In the genomic region with DNA sequence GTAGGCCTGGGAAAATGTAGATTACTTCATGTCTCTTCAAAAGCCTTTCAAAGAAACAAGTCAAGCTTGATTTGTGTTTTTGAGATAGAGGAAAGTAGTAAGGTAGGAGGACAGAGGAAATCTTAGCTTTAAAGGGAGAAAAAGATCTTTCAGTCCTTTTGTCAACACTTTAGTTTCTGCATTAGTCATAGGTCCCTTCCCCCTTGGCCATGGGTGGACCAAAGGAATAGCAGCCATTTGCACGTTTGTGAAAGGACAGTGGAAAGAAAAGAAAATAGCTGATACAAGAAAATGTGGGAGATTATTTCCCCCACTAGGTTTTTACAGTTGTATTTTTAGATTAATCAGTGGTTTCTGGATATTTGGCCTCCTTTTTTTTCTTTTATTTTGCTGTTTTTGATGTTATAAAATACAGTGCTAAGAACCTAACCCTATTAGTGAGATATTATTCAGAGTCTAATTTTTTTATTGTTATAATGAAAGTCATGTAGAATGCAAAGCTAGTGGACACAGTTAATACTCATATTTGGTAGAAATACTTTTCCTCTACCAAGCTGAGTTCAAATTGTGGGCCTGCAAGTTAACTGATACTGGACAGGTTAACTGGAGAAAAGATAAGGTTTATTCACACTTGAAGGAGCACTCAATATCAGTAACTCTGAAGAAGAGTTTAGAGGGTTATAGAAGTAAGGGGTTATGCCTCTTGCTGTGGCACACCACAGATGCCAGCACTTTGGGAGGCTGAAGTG, we compare ENCODE assay signal across 10 cellular contexts.
A peak's percentile ranks its signal among the peaks of the same experiment; 100 is the strongest.
DNase-seq lines count a peak whose midpoint lies in the region; ATAC-seq and TF ChIP-seq lines count a peak whose summit lies in the region.
"Had no signal": no experiment of that assay in that cellular context is flagged by ENCODE, and none has a peak within 500 bp of the region (broad histone marks: within the 10 kb centered on the region; RNA-seq: fewer than 3 reads in every experiment).

No MANE protein-coding gene starts in this region.

- CTCF ChIA-PET in CD4-positive, alpha-beta T cell (lab: Charles Lee) = interaction anchor here (1.0 kb wide), 1 partner anchor 305 kb away, joined by 4 read pairs; no protein-coding TSS in a partner anchor
- CTCF ChIA-PET in CD4-positive, alpha-beta memory T cell (lab: Charles Lee; ENCODE audit: partially characterized antibody) = interaction anchor here (3.3 kb wide), 1 partner anchor 28 kb away, joined by 8 read pairs; no protein-coding TSS in a partner anchor

- no peak for ATAC-seq in CD4-positive, alpha-beta T cell (ENCODE audit: poor library complexity)
- ATAC-seq in GM21723 (IDR thresholded peaks at IDR 0.05; ENCODE audit: unreplicated experiment) (peak; percentile 48), T-helper 17 cell (no peak)

- POLR2A ChIA-PET in CD4-positive, alpha-beta T cell (lab: Charles Lee) = interaction anchor here (2.2 kb wide), 1 partner anchor 181 kb away, joined by 7 read pairs; a partner anchor contains a TSS
- POLR2A ChIA-PET in CD4-positive, alpha-beta memory T cell (lab: Charles Lee; ENCODE audit: partially characterized antibody) = no interaction called here

- H3K36me3 Mint-ChIP-seq in CD4-positive, alpha-beta T cell (ENCODE audit: low read depth) = peaks cover 34% of the 10 kb centered on the region
- H3K36me3 Mint-ChIP-seq in T-helper 17 cell (ENCODE audit: low read depth) (peaks cover 6% of the 10 kb centered on the region), endothelial cell (ENCODE audit: low read depth, unreplicated experiment) (no peaks in the 10 kb centered on the region)
- H3K36me3 Mint-ChIP-seq in CD4-positive, alpha-beta memory T cell = peaks cover 25 to 28% of the 10 kb centered on the region in 2 donors

- no peaks in the 10 kb centered on the region for H3K27me3 ChIP-seq in CD4-positive, alpha-beta T cell (ENCODE audit: control insufficient read depth, insufficient read depth, low read length)
- no peaks in the 10 kb centered on the region for H3K27me3 ChIP-seq in CD4-positive, alpha-beta memory T cell (ENCODE audit: insufficient read depth, low read length)
- H3K27me3 ChIP-seq: right atrium auricular region had no signal

- no peak overlapping the region for H3K4me3 Mint-ChIP-seq in CD4-positive, alpha-beta T cell
- H3K4me3 Mint-ChIP-seq in T-helper 17 cell (peak overlapping the region; percentile 60), endothelial cell (ENCODE audit: unreplicated experiment) (no peak overlapping the region)
- H3K4me3 Mint-ChIP-seq in CD4-positive, alpha-beta memory T cell = peak overlapping the region in 3 of 8 donors; percentile 17 to 68 (median 54)

- peaks cover 45% of the 10 kb centered on the region for H3K4me1 ChIP-seq in CD4-positive, alpha-beta memory T cell (ENCODE audit: insufficient read depth, low read length)
- H3K4me1 ChIP-seq: right atrium auricular region had no signal

- no peak overlapping the region for H3K4me3 ChIP-seq in CD4-positive, alpha-beta memory T cell (ENCODE audit: low read length in 2 of 2)
- H3K4me3 ChIP-seq: right atrium auricular region had no signal

- no peak overlapping the region for H3K27ac ChIP-seq in CD4-positive, alpha-beta T cell (ENCODE audit: low read depth, low read length)
- H3K27ac ChIP-seq in CD4-positive, alpha-beta memory T cell (ENCODE audit: low read depth, low read length) = no peak overlapping the region
- H3K27ac ChIP-seq: right atrium auricular region had no signal

- peak overlapping the region; percentile 42 for H3K27ac Mint-ChIP-seq in CD4-positive, alpha-beta T cell
- H3K27ac Mint-ChIP-seq in T-helper 17 cell (peak overlapping the region; percentile 53), endothelial cell (ENCODE audit: unreplicated experiment) (no peak overlapping the region)
- peak overlapping the region in 1 of 7 donors; percentile 79 for H3K27ac Mint-ChIP-seq in CD4-positive, alpha-beta memory T cell

- no peaks in the 10 kb centered on the region for H3K9me3 ChIP-seq in CD4-positive, alpha-beta T cell (ENCODE audit: control insufficient read depth, low read length)
- H3K9me3 ChIP-seq in T-helper 17 cell (ENCODE audit: control insufficient read depth, low read length, poor library complexity, severe bottlenecking) = no peaks in the 10 kb centered on the region
- H3K9me3 ChIP-seq in CD4-positive, alpha-beta memory T cell (ENCODE audit: control insufficient read depth in 1 of 2, low read length in 2 of 2) = no peaks in the 10 kb centered on the region
- H3K9me3 ChIP-seq: right atrium auricular region had no signal

- H3K4me1 Mint-ChIP-seq in CD4-positive, alpha-beta T cell (ENCODE audit: low read depth) = peaks cover 68% of the 10 kb centered on the region
- H3K4me1 Mint-ChIP-seq in T-helper 17 cell = peaks cover 39% of the 10 kb centered on the region
- no peaks in the 10 kb centered on the region for H3K4me1 Mint-ChIP-seq in endothelial cell (ENCODE audit: unreplicated experiment)
- H3K4me1 Mint-ChIP-seq in CD4-positive, alpha-beta memory T cell = peaks cover 38 to 62% (median 46%) of the 10 kb centered on the region in 4 donors

- H3K36me3 ChIP-seq in CD4-positive, alpha-beta memory T cell (ENCODE audit: insufficient read depth, low read length) = peaks cover 8% of the 10 kb centered on the region
- H3K36me3 ChIP-seq: right atrium auricular region had no signal

- no peaks in the 10 kb centered on the region for H3K27me3 Mint-ChIP-seq in CD4-positive, alpha-beta T cell
- no peaks in the 10 kb centered on the region for H3K27me3 Mint-ChIP-seq in T-helper 17 cell
- no peaks in the 10 kb centered on the region for H3K27me3 Mint-ChIP-seq in endothelial cell (ENCODE audit: unreplicated experiment)
- no peaks in the 10 kb centered on the region for H3K27me3 Mint-ChIP-seq in CD4-positive, alpha-beta memory T cell

- no peak for DNase-seq in CD4-positive, alpha-beta T cell
- DNase-seq in T-helper 17 cell = no peak
- DNase-seq in hepatic stellate cell (ENCODE audit: low spot score) = peak; percentile 22
- DNase-seq in endothelial cell (ENCODE audit: low spot score) = no peak
- no peak for DNase-seq in DMS153 (lab: John Stamatoyannopoulos, UW)
- DNase-seq in CD4-positive, alpha-beta memory T cell = no peak
- no peak for DNase-seq in cardiac septum (ENCODE audit: low spot score)
- DNase-seq: NCI-H446 treated with DMSO at 0.1 percent for 48 hours had no signal

- no peaks in the 10 kb centered on the region for H3K9me3 Mint-ChIP-seq in CD4-positive, alpha-beta T cell
- H3K9me3 Mint-ChIP-seq in endothelial cell (ENCODE audit: unreplicated experiment) = no peaks in the 10 kb centered on the region
- peaks cover 0 to 2% (median 0%) of the 10 kb centered on the region in 8 donors for H3K9me3 Mint-ChIP-seq in CD4-positive, alpha-beta memory T cell

- no peak for TF ChIP-seq CTCF in CD4-positive, alpha-beta T cell (IDR thresholded peaks at IDR 0.05)
- TF ChIP-seq CTCF in endothelial cell (IDR thresholded peaks at IDR 0.05; ENCODE audit: unreplicated experiment) = no peak

- intact Hi-C loops in CD4-positive, alpha-beta T cell (cut with DNase I, micrococcal nuclease) = no loop called here
- intact Hi-C loops in CD4-positive, alpha-beta memory T cell (cut with micrococcal nuclease) = loop anchor here (5.0 kb wide), 1 partner anchor 223 kb away; no protein-coding TSS in a partner anchor
- intact Hi-C loops in cardiac septum (cut with DNase I) = no loop called here
